In the genomic region with DNA sequence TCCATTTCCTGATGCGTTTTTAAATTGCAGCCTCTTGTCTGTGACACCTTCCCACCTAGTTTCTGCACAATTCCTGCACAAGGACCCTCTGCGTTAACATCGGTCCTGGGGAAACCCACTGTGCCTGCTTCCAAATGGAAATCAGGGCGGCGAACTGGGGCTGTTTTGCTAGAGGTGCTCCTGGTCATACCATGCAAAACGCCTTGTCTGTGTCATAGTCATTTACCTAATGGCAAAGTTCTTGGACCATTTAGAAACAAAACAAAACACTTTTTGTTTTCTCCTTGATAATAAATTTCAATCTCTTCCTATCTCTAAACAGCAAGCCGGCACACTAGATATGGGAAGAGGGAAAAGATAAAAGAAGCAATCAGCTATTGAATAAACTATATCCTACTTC, we compare ENCODE assay signal across 11 cellular contexts.
DNase-seq lines count a peak whose midpoint lies in the region; ATAC-seq, FAIRE-seq and TF ChIP-seq lines count a peak whose summit lies in the region.
"Had no signal": no experiment of that assay in that cellular context is flagged by ENCODE, and none has a peak within 500 bp of the region (broad histone marks: within the 10 kb centered on the region; RNA-seq: fewer than 3 reads in every experiment).

No MANE protein-coding gene starts in this region.

- no peak for TF ChIP-seq EP300 in K562 (IDR thresholded peaks at IDR 0.05; ENCODE audit: low read length)

- no peaks in the 10 kb centered on the region for H3K27me3 Mint-ChIP-seq in memory B cell

- no peak for DNase-seq in heart left ventricle
- DNase-seq in left ventricle myocardium superior: no peak
- peak in 1 of 4 experiments; percentile 55 for DNase-seq in K562 (ENCODE audit: extremely low read depth in 1 of 4, low spot score in 3 of 4)
- DNase-seq in memory B cell (ENCODE audit: low spot score in 2 of 2): no peak
- DNase-seq in uterus: no peak
- DNase-seq in H7: no peak
- no peak for DNase-seq in erythroblast (lab: John Stamatoyannopoulos, UW)
- DNase-seq: activated effector memory CD4-positive, alpha-beta T cell treated with Interleukin-2 at 50 U/mL for 16 hours; DND-41; NCI-H774 had no signal

- no peaks in the 10 kb centered on the region for H3K9me3 ChIP-seq in heart left ventricle
- no peaks in the 10 kb centered on the region for H3K9me3 ChIP-seq in K562 (replicated peaks; ENCODE audit: control insufficient read depth, insufficient read depth, low read depth, low read length)
- no peaks in the 10 kb centered on the region for H3K9me3 ChIP-seq in uterus

- in situ Hi-C loops in K562 (cut with MboI): no loop called here

- ATAC-seq in heart left ventricle (no peak), left ventricle myocardium superior (no peak), K562 (peak; percentile 54), memory B cell (ENCODE audit: low read depth) (no peak), GM19023 (IDR thresholded peaks at IDR 0.05; ENCODE audit: unreplicated experiment) (no peak)

- peak overlapping the region in 11 of 12 donors; percentile 21 to 87 (median 66) for H3K27ac ChIP-seq in heart left ventricle
- peak overlapping the region; percentile 93 for H3K27ac ChIP-seq in K562 (ENCODE audit: extremely low read depth, low read depth, low read length)
- H3K27ac ChIP-seq in uterus: peak overlapping the region; percentile 87 to 94

- H3K4me2 ChIP-seq in K562 (ENCODE audit: insufficient read depth, low read length): peak overlapping the region; percentile 96

- H3K4me3 Mint-ChIP-seq in memory B cell: peak overlapping the region; percentile 86

- peaks cover 58% of the 10 kb centered on the region for H3K4me1 Mint-ChIP-seq in memory B cell

- CTCF ChIA-PET in K562 (lab: Yijun Ruan, JAX; ENCODE audit: low intra/inter-chr PET ratio): no interaction called here

- POLR2A ChIA-PET in K562 (lab: Yijun Ruan, JAX): interaction anchor here (0.6 to 3.3 kb wide), 9 partner anchors 11 to 387 kb away, joined by 3 to 32 read pairs (median 5); no protein-coding TSS in a partner anchor

- H3K36me3 ChIP-seq in heart left ventricle (peaks cover 0 to 41% (median 19%) of the 10 kb centered on the region in 9 donors), K562 (ENCODE audit: control insufficient read depth, insufficient read depth, low read length) (no peaks in the 10 kb centered on the region), uterus (no peaks in the 10 kb centered on the region), H7 (replicated peaks; ENCODE audit: control insufficient read depth, insufficient read depth, low read length) (no peaks in the 10 kb centered on the region)

- H3K4me1 ChIP-seq in heart left ventricle: peaks cover 7 to 93% (median 48%) of the 10 kb centered on the region in 12 donors
- H3K4me1 ChIP-seq in K562 (replicated peaks in 1 of 2; ENCODE audit: control insufficient read depth in 2 of 2, insufficient read depth in 2 of 2, low read length in 2 of 2): peaks cover 2 to 22% of the 10 kb centered on the region in 2 experiments; a peak in 4 of 5 replicates
- H3K4me1 ChIP-seq in uterus: peaks cover 0 to 17% of the 10 kb centered on the region in 2 donors

- BruUV-seq in K562 (replicated peaks; lab: Mats Ljungman, UMichigan): TSS peak; percentile 46

- H4K20me1 ChIP-seq in K562 (replicated peaks; ENCODE audit: control insufficient read depth, insufficient read depth, low read length): no peaks in the 10 kb centered on the region

- H3K4me3 ChIP-seq in heart left ventricle: peak overlapping the region in 10 of 12 donors; percentile 25 to 57 (median 46)
- H3K4me3 ChIP-seq in K562: peak overlapping the region; percentile 45
- H3K4me3 ChIP-seq in uterus: peak overlapping the region; percentile 38 to 52
- no peak overlapping the region for H3K4me3 ChIP-seq in H7 (ENCODE audit: insufficient read depth, low read depth, low read length)

- H3K27me3 ChIP-seq in heart left ventricle (no peaks in the 10 kb centered on the region), K562 (ENCODE audit: control insufficient read depth in 2 of 2, insufficient read depth in 2 of 2, low read length in 2 of 2) (no peaks in the 10 kb centered on the region), uterus (no peaks in the 10 kb centered on the region), H7 (ENCODE audit: control insufficient read depth, insufficient read depth, low read length) (no peaks in the 10 kb centered on the region)

- H3K9me3 Mint-ChIP-seq in memory B cell: no peaks in the 10 kb centered on the region

- TF ChIP-seq POLR2A in heart left ventricle (IDR thresholded peaks at IDR 0.05) (no peak), K562 (conservative IDR thresholded peaks at IDR 0.05) (no peak), uterus (IDR thresholded peaks at IDR 0.05) (no peak), erythroblast (IDR thresholded peaks at IDR 0.05; ENCODE audit: low read length) (no peak)

- TF ChIP-seq CTCF in heart left ventricle (IDR thresholded peaks at IDR 0.05): no peak
- TF ChIP-seq CTCF in K562 (IDR thresholded peaks at IDR 0.05 in 2 of 3, conservative IDR thresholded peaks at IDR 0.05 in 1 of 3; ENCODE audit: insufficient read depth in 2 of 3, low read depth in 1 of 3, low read length in 3 of 3): no peak
- TF ChIP-seq CTCF in uterus (IDR thresholded peaks at IDR 0.05): no peak

- TF ChIP-seq RAD21 in K562 (CRISPR knock-in tag; conservative IDR thresholded peaks at IDR 0.05 in 1 of 2, IDR thresholded peaks at IDR 0.05 in 1 of 2): no peak

- 52 to 64% (median 59%) methylated on average over 7 of the region's 7 CpGs for WGBS in heart left ventricle, 4 donors
- WGBS in K562 (ENCODE audit: insufficient coverage, low coverage, missing lambda C conversion rate): 4% methylated on average over 7 of the region's 7 CpGs

- peak overlapping the region; percentile 99 for H3K27ac Mint-ChIP-seq in memory B cell

- H3K9me1 ChIP-seq in K562 (ENCODE audit: control insufficient read depth, insufficient read depth, low read length): no peaks in the 10 kb centered on the region

- intact Hi-C loops in heart left ventricle (cut with DNase I) (loop anchor here in 1 of 10 donors (2.0 kb wide), 1 partner anchor 14 kb away; no protein-coding TSS in a partner anchor), left ventricle myocardium superior (cut with micrococcal nuclease) (no loop called here), K562 (cut with micrococcal nuclease) (loop anchor here (2.0 kb wide), 1 partner anchor 44 kb away; no protein-coding TSS in a partner anchor), uterus (cut with DNase I; ENCODE audit: low total_unique reads) (no loop called here)

- FAIRE-seq in K562 (lab: Jason Lieb, UNC): no peak

- H3K9ac ChIP-seq in K562 (ENCODE audit: insufficient read depth in 1 of 2, low read depth in 2 of 2, low read length in 2 of 2): peak overlapping the region; percentile 84 to 87

- H3K36me3 Mint-ChIP-seq in memory B cell: peaks cover 20% of the 10 kb centered on the region

- peak overlapping the region; percentile 97 for H2AFZ ChIP-seq in K562 (ENCODE audit: low read depth, low read length)

- peaks cover 3% of the 10 kb centered on the region; the same call in 1 of the 3 replicates for H3K79me2 ChIP-seq in K562 (ENCODE audit: control insufficient read depth, insufficient read depth, low read length)

TF ChIP-seq in K562, 482 proteins besides CTCF, POLR2A, EP300 and RAD21 (continues in another document):
- no peak for TF ChIP-seq SRSF7 (optimal IDR thresholded peaks at IDR 0.05; ENCODE audit: low read depth, low read length)
- no peak for TF ChIP-seq TGIF2 (CRISPR knock-in tag; IDR thresholded peaks at IDR 0.05)
- TF ChIP-seq, protein P1, sequence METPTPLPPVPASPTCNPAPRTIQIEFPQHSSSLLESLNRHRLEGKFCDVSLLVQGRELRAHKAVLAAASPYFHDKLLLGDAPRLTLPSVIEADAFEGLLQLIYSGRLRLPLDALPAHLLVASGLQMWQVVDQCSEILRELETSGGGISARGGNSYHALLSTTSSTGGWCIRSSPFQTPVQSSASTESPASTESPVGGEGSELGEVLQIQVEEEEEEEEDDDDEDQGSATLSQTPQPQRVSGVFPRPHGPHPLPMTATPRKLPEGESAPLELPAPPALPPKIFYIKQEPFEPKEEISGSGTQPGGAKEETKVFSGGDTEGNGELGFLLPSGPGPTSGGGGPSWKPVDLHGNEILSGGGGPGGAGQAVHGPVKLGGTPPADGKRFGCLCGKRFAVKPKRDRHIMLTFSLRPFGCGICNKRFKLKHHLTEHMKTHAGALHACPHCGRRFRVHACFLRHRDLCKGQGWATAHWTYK (CRISPR knock-in tag; IDR thresholded peaks at IDR 0.05): no peak
- peak in 1 of 2 experiments; percentile 41; a peak in 1 of 4 replicates for TF ChIP-seq KDM1A (IDR thresholded peaks at IDR 0.05)
- TF ChIP-seq COPS2 (conservative IDR thresholded peaks at IDR 0.05): no peak
